In genomic region chr2:189161894-189162293, GRCh38 we compare ENCODE assay signal across 21 cellular contexts. TPM values are rescaled to one million over a fixed set of nuclear protein-coding genes. Genes with fewer than 3 reads are reported as not detected.
A peak's percentile ranks its signal among the peaks of the same experiment; 100 is the strongest.
DNase-seq lines count a peak whose midpoint lies in the region; ATAC-seq and TF ChIP-seq lines count a peak whose summit lies in the region.
"Had no signal": no experiment of that assay in that cellular context is flagged by ENCODE, and none has a peak within 500 bp of the region (broad histone marks: within the 10 kb centered on the region; RNA-seq: fewer than 3 reads in every experiment).

No MANE protein-coding gene starts in this region.

- H3K36me3 Mint-ChIP-seq in mesothelial cell of epicardium, result peaks cover 3% of the 10 kb centered on the region
- H3K36me3 Mint-ChIP-seq: CD4-positive, alpha-beta memory T cell had no signal

- H3K4me3 ChIP-seq in left ventricle myocardium inferior (no peak overlapping the region), ascending aorta (no peak overlapping the region), tibial artery (no peak overlapping the region)
- H3K4me3 ChIP-seq: BLaER1 treated with 17β-estradiol and CSF1 and Interleukin-3, amounts not matched to agents 10 nM and 100 nM; Peyer's patch; SJSA1 had no signal

- peak overlapping the region; percentile 24 for H3K27ac ChIP-seq in left ventricle myocardium inferior (replicated peaks)
- H3K27ac ChIP-seq in ascending aorta, result peak overlapping the region; percentile 3 to 42
- H3K27ac ChIP-seq in tibial artery, result peak overlapping the region; percentile 41 to 66
- H3K27ac ChIP-seq: BLaER1 treated with 17β-estradiol and CSF1 and Interleukin-3, amounts not matched to agents 10 nM and 100 nM; KMS-11; Peyer's patch; SJSA1 had no signal

- H3K27ac Mint-ChIP-seq in mesothelial cell of epicardium, result peak overlapping the region; percentile 96
- H3K27ac Mint-ChIP-seq: CD4-positive, alpha-beta memory T cell had no signal

- H3K27me3 ChIP-seq in left ventricle myocardium inferior (ENCODE audit: low read depth) (no peaks in the 10 kb centered on the region), ascending aorta (no peaks in the 10 kb centered on the region), tibial artery (no peaks in the 10 kb centered on the region)
- H3K27me3 ChIP-seq: BLaER1 treated with 17β-estradiol and CSF1 and Interleukin-3, amounts not matched to agents 10 nM and 100 nM; Peyer's patch; SJSA1 had no signal

- H3K4me1 Mint-ChIP-seq in mesothelial cell of epicardium, result peaks cover 72% of the 10 kb centered on the region
- H3K4me1 Mint-ChIP-seq: CD4-positive, alpha-beta memory T cell had no signal

- intact Hi-C loops in left ventricle myocardium inferior (cut with micrococcal nuclease), result no loop called here
- intact Hi-C loops in Right ventricle myocardium superior (cut with DNase I), result no loop called here
- intact Hi-C loops in ascending aorta (cut with DNase I), result no loop called here
- intact Hi-C loops in tibial artery (cut with DNase I; ENCODE audit: low total_unique reads), result no loop called here

- ATAC-seq in Right ventricle myocardium superior (ENCODE audit: poor library complexity), result no peak
- no peak for ATAC-seq in GM18868 (IDR thresholded peaks at IDR 0.05; ENCODE audit: unreplicated experiment)

- H3K9me3 Mint-ChIP-seq in mesothelial cell of epicardium, result no peaks in the 10 kb centered on the region
- H3K9me3 Mint-ChIP-seq: CD4-positive, alpha-beta memory T cell had no signal

- TF ChIP-seq CTCF in left ventricle myocardium inferior (IDR thresholded peaks at IDR 0.05; ENCODE audit: borderline replicate concordance) (no peak), ascending aorta (IDR thresholded peaks at IDR 0.05) (no peak), mesothelial cell of epicardium (IDR thresholded peaks at IDR 0.05; ENCODE audit: unreplicated experiment) (no peak), tibial artery (IDR thresholded peaks at IDR 0.05) (no peak)

- H3K9me3 ChIP-seq in left ventricle myocardium inferior (replicated peaks) (no peaks in the 10 kb centered on the region), ascending aorta (no peaks in the 10 kb centered on the region), tibial artery (no peaks in the 10 kb centered on the region)
- H3K9me3 ChIP-seq: BLaER1 treated with 17β-estradiol and CSF1 and Interleukin-3, amounts not matched to agents 10 nM and 100 nM; Peyer's patch; SJSA1 had no signal

- H3K27me3 Mint-ChIP-seq in mesothelial cell of epicardium (ENCODE audit: low read depth), result no peaks in the 10 kb centered on the region
- H3K27me3 Mint-ChIP-seq: CD4-positive, alpha-beta memory T cell had no signal

- no peaks in the 10 kb centered on the region for H3K36me3 ChIP-seq in left ventricle myocardium inferior
- H3K36me3 ChIP-seq in ascending aorta, result no peaks in the 10 kb centered on the region
- H3K36me3 ChIP-seq in tibial artery, result no peaks in the 10 kb centered on the region
- H3K36me3 ChIP-seq: BLaER1 treated with 17β-estradiol and CSF1 and Interleukin-3, amounts not matched to agents 10 nM and 100 nM; Peyer's patch had no signal

- DNase-seq in left ventricle myocardium inferior, result no peak
- DNase-seq in Right ventricle myocardium superior, result no peak
- DNase-seq in ascending aorta (ENCODE audit: low spot score in 2 of 2), result no peak
- DNase-seq in mesothelial cell of epicardium (ENCODE audit: low spot score in 2 of 2, unreplicated experiment in 2 of 2), result no peak
- DNase-seq in tibial artery, result no peak
- no peak for DNase-seq in DMS53 (lab: John Stamatoyannopoulos, UW)
- no peak for DNase-seq in cerebellar cortex (ENCODE audit: low spot score)
- DNase-seq: 8988T; CD4-positive, alpha-beta memory T cell; DMS153; NCI-H1092 treated with DMSO at 0.1 percent for 48 hours; NCI-H146; NCI-H2029 treated with DMSO at 0.1 percent for 48 hours; NCI-H226; NCI-H510A treated with DMSO at 0.1 percent for 48 hours; NCI-H748 treated with DMSO at 0.1 percent for 48 hours; Peyer's patch had no signal

- no peak overlapping the region for H3K4me3 Mint-ChIP-seq in mesothelial cell of epicardium
- H3K4me3 Mint-ChIP-seq: CD4-positive, alpha-beta memory T cell had no signal

- peaks cover 27% of the 10 kb centered on the region for H3K4me1 ChIP-seq in left ventricle myocardium inferior
- H3K4me1 ChIP-seq in ascending aorta, result peaks cover 0 to 28% of the 10 kb centered on the region in 2 donors
- H3K4me1 ChIP-seq in tibial artery, result peaks cover 0 to 99% (median 29%) of the 10 kb centered on the region in 4 donors
- H3K4me1 ChIP-seq: BLaER1 treated with 17β-estradiol and CSF1 and Interleukin-3, amounts not matched to agents 10 nM and 100 nM; Peyer's patch had no signal

RNA-seq across cellular contexts. Expression of gene COL5A2, which starts 17.7 kb away (rescaled TPM):
- total RNA-seq in left ventricle myocardium inferior, result 9.3 TPM
- total RNA-seq in Right ventricle myocardium superior, result 6.8 TPM
- total RNA-seq in ascending aorta, result 64.2 TPM
- total RNA-seq in mesothelial cell of epicardium, result 438 to 472 TPM (median 459 TPM) in 3 replicates
